ENCODE assay signal across 21 cellular contexts in the genomic region with DNA sequence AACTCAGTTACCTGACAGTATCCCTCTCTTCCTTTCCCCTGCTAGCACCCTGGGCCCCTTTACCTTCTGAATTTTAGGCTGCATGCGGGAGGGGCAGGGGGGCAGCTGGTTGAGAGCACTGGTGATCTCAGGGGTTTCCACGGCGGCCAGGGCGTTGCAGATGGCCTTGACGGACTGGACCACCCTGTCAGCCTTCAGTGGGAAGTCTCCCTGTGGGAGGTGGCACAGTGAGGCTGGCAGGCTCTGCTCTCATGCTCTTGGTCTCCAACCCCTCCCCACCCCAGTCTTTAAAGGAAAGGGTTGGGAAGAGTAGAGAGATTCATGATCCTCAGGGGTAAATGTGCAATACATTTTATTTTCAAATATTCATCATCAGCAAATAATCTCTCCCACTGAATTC. TPM values are rescaled to one million over a fixed set of nuclear protein-coding genes. Genes with fewer than 3 reads are reported as not detected.
DNase-seq lines count a peak whose midpoint lies in the region; ATAC-seq and TF ChIP-seq lines count a peak whose summit lies in the region.
"Had no signal": no experiment of that assay in that cellular context is flagged by ENCODE, and none has a peak within 500 bp of the region (broad histone marks: within the 10 kb centered on the region; RNA-seq: fewer than 3 reads in every experiment).

No MANE protein-coding gene starts in this region.

- H3K27ac ChIP-seq in CD8-positive, alpha-beta T cell (ENCODE audit: low read depth, low read length): no peak overlapping the region
- peak overlapping the region; percentile 6 for H3K27ac ChIP-seq in layer of hippocampus (ENCODE audit: low read depth, low read length)
- H3K27ac ChIP-seq: foreskin keratinocyte, psoas muscle had no signal

- CTCF ChIA-PET in CD8-positive, alpha-beta T cell (lab: Charles Lee): interaction anchor here (1.9 to 47.3 kb wide), 4 partner anchors 10 to 44 kb away, joined by 6 to 1205 read pairs (median 82); a partner anchor contains a TSS
- CTCF ChIA-PET in activated B cell treated with CpG ODN at 0.5 μM for 24 hours (lab: Charles Lee): interaction anchor here (2.9 kb wide), 1 partner anchor 11 kb away, joined by 15 read pairs; no protein-coding TSS in a partner anchor

- intact Hi-C loops in CD8-positive, alpha-beta T cell (cut with DNase I, micrococcal nuclease): no loop called here
- intact Hi-C loops in activated B cell treated with CpG ODN at 0.5 μM for 24 hours (cut with micrococcal nuclease): no loop called here

- H3K36me3 Mint-ChIP-seq in CD8-positive, alpha-beta T cell: peaks cover 53% of the 10 kb centered on the region
- peaks cover 74% of the 10 kb centered on the region for H3K36me3 Mint-ChIP-seq in activated B cell treated with CpG ODN at 0.5 μM for 24 hours (ENCODE audit: low read depth)
- peaks cover 34% of the 10 kb centered on the region for H3K36me3 Mint-ChIP-seq in stimulated activated effector memory CD8-positive, alpha-beta T cell treated with anti-CD3 and anti-CD28 coated beads, Interleukin-12 subunit alpha, Interleukin-12 subunit beta, amount 100 ng/mL, for 72 hours
- H3K36me3 Mint-ChIP-seq: natural killer cell had no signal

- DNase-seq in CD8-positive, alpha-beta T cell: no peak
- no peak for DNase-seq in activated B cell treated with CpG ODN at 0.5 μM for 24 hours
- no peak for DNase-seq in stimulated activated effector memory CD8-positive, alpha-beta T cell treated with anti-CD3 and anti-CD28 coated beads, Interleukin-12 subunit alpha, Interleukin-12 subunit beta, amount 100 ng/mL, for 72 hours (ENCODE audit: low spot score in 2 of 2)
- DNase-seq in NCI-H1092 treated with DMSO at 0.1 percent for 48 hours (lab: John Stamatoyannopoulos, UW): no peak
- no peak for DNase-seq in OCI-M1 (lab: John Stamatoyannopoulos, UW)
- DNase-seq: activated CD4-positive, alpha-beta T cell treated with anti-CD3 and anti-CD28 coated beads for 4 hours; activated effector memory CD4-positive, alpha-beta T cell treated with anti-CD3 and anti-CD28 coated beads, Interleukin-2, amount 50 U/mL, for 16 hours; AML-193; erythroblast; foreskin keratinocyte; islet precursor cell; natural killer cell; NCI-H524; psoas muscle; RPMI8226 had no signal

- peak overlapping the region; percentile 42 for H3K27ac Mint-ChIP-seq in CD8-positive, alpha-beta T cell
- peak overlapping the region; percentile 59 for H3K27ac Mint-ChIP-seq in activated B cell treated with CpG ODN at 0.5 μM for 24 hours
- H3K27ac Mint-ChIP-seq in stimulated activated effector memory CD8-positive, alpha-beta T cell treated with anti-CD3 and anti-CD28 coated beads, Interleukin-12 subunit alpha, Interleukin-12 subunit beta, amount 100 ng/mL, for 72 hours: peak overlapping the region; percentile 70
- H3K27ac Mint-ChIP-seq: stimulated activated naive CD8-positive, alpha-beta T cell treated with anti-CD3 and anti-CD28 coated beads, Interleukin-15, Interleukin-2, amounts not matched to agents 100 ng/mL and 50 ng/mL, for 24 hours had no signal

- ATAC-seq in CD8-positive, alpha-beta T cell: no peak
- ATAC-seq in activated B cell treated with CpG ODN at 0.5 μM for 24 hours (ENCODE audit: low read depth): no peak
- no peak for ATAC-seq in stimulated activated effector memory CD8-positive, alpha-beta T cell treated with anti-CD3 and anti-CD28 coated beads, Interleukin-12 subunit alpha, Interleukin-12 subunit beta, amount 100 ng/mL, for 72 hours
- ATAC-seq in HG02981 (IDR thresholded peaks at IDR 0.05; ENCODE audit: unreplicated experiment): no peak
- ATAC-seq: foreskin keratinocyte, HCT116, natural killer cell had no signal

- peaks cover 8% of the 10 kb centered on the region for H3K36me3 ChIP-seq in CD8-positive, alpha-beta T cell (ENCODE audit: insufficient read depth, low read length)

- H3K9me3 Mint-ChIP-seq in CD8-positive, alpha-beta T cell: no peaks in the 10 kb centered on the region
- H3K9me3 Mint-ChIP-seq in activated B cell treated with CpG ODN at 0.5 μM for 24 hours: no peaks in the 10 kb centered on the region
- no peaks in the 10 kb centered on the region for H3K9me3 Mint-ChIP-seq in stimulated activated effector memory CD8-positive, alpha-beta T cell treated with anti-CD3 and anti-CD28 coated beads, Interleukin-12 subunit alpha, Interleukin-12 subunit beta, amount 100 ng/mL, for 72 hours
- H3K9me3 Mint-ChIP-seq: natural killer cell; stimulated activated naive CD8-positive, alpha-beta T cell treated with anti-CD3 and anti-CD28 coated beads, Interleukin-15, Interleukin-2, amounts not matched to agents 100 ng/mL and 50 ng/mL, for 24 hours; type B pancreatic cell had no signal

- H3K4me1 ChIP-seq in CD8-positive, alpha-beta T cell (ENCODE audit: insufficient read depth, low read length): peaks cover 30% of the 10 kb centered on the region

- H3K27me3 Mint-ChIP-seq in CD8-positive, alpha-beta T cell (ENCODE audit: low read depth): no peaks in the 10 kb centered on the region
- no peaks in the 10 kb centered on the region for H3K27me3 Mint-ChIP-seq in activated B cell treated with CpG ODN at 0.5 μM for 24 hours
- H3K27me3 Mint-ChIP-seq: stimulated activated naive CD8-positive, alpha-beta T cell treated with anti-CD3 and anti-CD28 coated beads, Interleukin-15, Interleukin-2, amounts not matched to agents 100 ng/mL and 50 ng/mL, for 24 hours; type B pancreatic cell had no signal

- no peak overlapping the region for H3K4me3 ChIP-seq in CD8-positive, alpha-beta T cell (ENCODE audit: low read depth, low read length)
- H3K4me3 ChIP-seq: psoas muscle, skin epidermis had no signal

- POLR2A ChIA-PET in CD8-positive, alpha-beta T cell (lab: Charles Lee): interaction anchor here (3.7 kb wide), 1 partner anchor 37 kb away, joined by 15 read pairs; a partner anchor contains a TSS
- POLR2A ChIA-PET in activated B cell treated with CpG ODN at 0.5 μM for 24 hours (lab: Charles Lee): interaction anchor here (0.6 to 13.8 kb wide), 7 partner anchors 8 to 59 kb away, joined by 3 to 128 read pairs (median 7); a partner anchor contains a TSS

- H3K4me3 Mint-ChIP-seq in CD8-positive, alpha-beta T cell: no peak overlapping the region
- H3K4me3 Mint-ChIP-seq in activated B cell treated with CpG ODN at 0.5 μM for 24 hours: no peak overlapping the region
- no peak overlapping the region for H3K4me3 Mint-ChIP-seq in stimulated activated effector memory CD8-positive, alpha-beta T cell treated with anti-CD3 and anti-CD28 coated beads, Interleukin-12 subunit alpha, Interleukin-12 subunit beta, amount 100 ng/mL, for 72 hours
- H3K4me3 Mint-ChIP-seq: natural killer cell; stimulated activated naive CD8-positive, alpha-beta T cell treated with anti-CD3 and anti-CD28 coated beads, Interleukin-15, Interleukin-2, amounts not matched to agents 100 ng/mL and 50 ng/mL, for 24 hours had no signal

- H3K9me3 ChIP-seq in CD8-positive, alpha-beta T cell (ENCODE audit: low read length): no peaks in the 10 kb centered on the region
- H3K9me3 ChIP-seq: psoas muscle had no signal

- peaks cover 36% of the 10 kb centered on the region for H3K4me1 Mint-ChIP-seq in CD8-positive, alpha-beta T cell (ENCODE audit: low read depth)
- H3K4me1 Mint-ChIP-seq in activated B cell treated with CpG ODN at 0.5 μM for 24 hours: peaks cover 94% of the 10 kb centered on the region
- peaks cover 44% of the 10 kb centered on the region for H3K4me1 Mint-ChIP-seq in stimulated activated effector memory CD8-positive, alpha-beta T cell treated with anti-CD3 and anti-CD28 coated beads, Interleukin-12 subunit alpha, Interleukin-12 subunit beta, amount 100 ng/mL, for 72 hours

- TF ChIP-seq CTCF in CD8-positive, alpha-beta T cell (IDR thresholded peaks at IDR 0.05): no peak
- TF ChIP-seq CTCF in activated B cell treated with CpG ODN at 0.5 μM for 24 hours (IDR thresholded peaks at IDR 0.05): no peak

- H3K27me3 ChIP-seq in CD8-positive, alpha-beta T cell (ENCODE audit: insufficient read depth, low read length): no peaks in the 10 kb centered on the region
- no peaks in the 10 kb centered on the region for H3K27me3 ChIP-seq in layer of hippocampus (ENCODE audit: control insufficient read depth, insufficient read depth, low read length)
- H3K27me3 ChIP-seq: foreskin keratinocyte had no signal

RNA-seq across cellular contexts. Expression of a gene that starts 36.9 kb away (rescaled TPM):
- 10 to 100 TPM; 32.2 to 32.6 TPM for total RNA-seq in CD8-positive, alpha-beta T cell
- total RNA-seq in activated B cell treated with CpG ODN at 0.5 μM for 24 hours: 127 and 151 TPM in 2 replicates

RNA-seq across cellular contexts. Expression of a gene that starts 46.0 kb away (rescaled TPM):
- total RNA-seq in CD8-positive, alpha-beta T cell: 100 to 1,000 TPM; 144 to 146 TPM
- 60.4 and 70.6 TPM in 2 replicates for total RNA-seq in activated B cell treated with CpG ODN at 0.5 μM for 24 hours

RNA-seq across cellular contexts. Expression of a gene that starts 58.5 kb away (rescaled TPM):
- 100 to 1,000 TPM; 209 to 218 TPM for total RNA-seq in CD8-positive, alpha-beta T cell
- 221 and 264 TPM in 2 replicates for total RNA-seq in activated B cell treated with CpG ODN at 0.5 μM for 24 hours
